In genomic region chr6:42049116-42049809, GRCh38 we compare ENCODE assay signal across 1 cellular context.
TF ChIP-seq lines count a peak whose summit lies in the region.

No MANE protein-coding gene starts in this region.

TF ChIP-seq in GM12878, 131 proteins besides CTCF, POLR2A, EP300 and RAD21 (continued from another document and continues in another):
- no peak for TF ChIP-seq REST (IDR thresholded peaks at IDR 0.05; ENCODE audit: low read depth, low read length)
- TF ChIP-seq MLLT1 (IDR thresholded peaks at IDR 0.05): peak; percentile 58; the same call in 1 of the 2 replicates
- no peak for TF ChIP-seq JUND (IDR thresholded peaks at IDR 0.05; ENCODE audit: low read depth, low read length)
- TF ChIP-seq SUZ12 (IDR thresholded peaks at IDR 0.05; ENCODE audit: unreplicated experiment): no peak
- TF ChIP-seq SMARCA5 (IDR thresholded peaks at IDR 0.05): no peak
- TF ChIP-seq ZBTB33 (IDR thresholded peaks at IDR 0.05): 0 out of 2 replicates have a peak, but pooled peaks have one; percentile 35
- no peak for TF ChIP-seq PAX5 (IDR thresholded peaks at IDR 0.05; ENCODE audit: borderline replicate concordance, low read depth, low read length)
- no peak for TF ChIP-seq BCL3 (IDR thresholded peaks at IDR 0.05; ENCODE audit: borderline replicate concordance, insufficient read depth, low read depth, low read length, poor library complexity, severe bottlenecking)
- no peak for TF ChIP-seq CHD2 (IDR thresholded peaks at IDR 0.05; ENCODE audit: borderline replicate concordance, low read depth, low read length)
- no peak for TF ChIP-seq GABPA (IDR thresholded peaks at IDR 0.05; ENCODE audit: low read depth)
- no peak for TF ChIP-seq GATAD2B (conservative IDR thresholded peaks at IDR 0.05; ENCODE audit: low read depth)
- no peak for TF ChIP-seq ZZZ3 (IDR thresholded peaks at IDR 0.05; ENCODE audit: control insufficient read depth, insufficient read length, low read depth)
- no peak for TF ChIP-seq POLR2AphosphoS5 (IDR thresholded peaks at IDR 0.05; ENCODE audit: low read length)
- no peak for TF ChIP-seq BCL11A (IDR thresholded peaks at IDR 0.05; ENCODE audit: low read depth, low read length)
- TF ChIP-seq ZBTB40 (IDR thresholded peaks at IDR 0.05; ENCODE audit: borderline replicate concordance): peak; percentile 28; the same call in 1 of the 2 replicates
- no peak for TF ChIP-seq CBX3 (IDR thresholded peaks at IDR 0.05; ENCODE audit: borderline replicate concordance, low read depth)
- TF ChIP-seq TARDBP (IDR thresholded peaks at IDR 0.05; ENCODE audit: borderline replicate concordance): no peak
- TF ChIP-seq ZBTB11 (CRISPR knock-in tag; IDR thresholded peaks at IDR 0.05): no peak
- TF ChIP-seq HDGF (IDR thresholded peaks at IDR 0.05): 0 out of 2 replicates have a peak, but pooled peaks have one; percentile 57
- no peak for TF ChIP-seq ZNF687 (IDR thresholded peaks at IDR 0.05)
- 0 out of 2 replicates have a peak, but pooled peaks have one; percentile 7 for TF ChIP-seq TAF1 (IDR thresholded peaks at IDR 0.05; ENCODE audit: borderline replicate concordance, low read depth, low read length)
- peak; percentile 91; the same call in 1 of the 2 replicates for TF ChIP-seq CHD4 (IDR thresholded peaks at IDR 0.05)
- no peak for TF ChIP-seq TBL1XR1 (IDR thresholded peaks at IDR 0.05; ENCODE audit: low read depth, low read length)
- no peak for TF ChIP-seq PRDM15 (CRISPR knock-in tag; IDR thresholded peaks at IDR 0.05)
- no peak for TF ChIP-seq SRF (IDR thresholded peaks at IDR 0.05; ENCODE audit: low read depth in 2 of 2, low read length in 2 of 2)
